ENCODE assay signal across 1 cellular context in genomic region chr6:27296106-27296783, GRCh38.
A peak's percentile ranks its signal among the peaks of the same experiment; 100 is the strongest.
TF ChIP-seq lines count a peak whose summit lies in the region.

No MANE protein-coding gene starts in this region.

TF ChIP-seq in K562, 482 proteins besides CTCF, POLR2A, EP300 and RAD21 (continues in another document):
- TF ChIP-seq RUNX1 (IDR thresholded peaks at IDR 0.05; ENCODE audit: low read depth) (no peak), TFAP4 (CRISPR knock-in tag; IDR thresholded peaks at IDR 0.05; ENCODE audit: borderline replicate concordance) (peak; percentile 20; the same call in 1 of the 2 replicates), FOXK2 (conservative IDR thresholded peaks at IDR 0.05 in 1 of 2, IDR thresholded peaks at IDR 0.05 in 1 of 2; ENCODE audit: low read depth in 2 of 2) (peak; percentile 67 to 83; a peak in 3 of 4 replicates), MNT (conservative IDR thresholded peaks at IDR 0.05) (peak in 1 of 2 experiments; percentile 53; a peak in 2 of 4 replicates), USF1 (CRISPR knock-in tag; IDR thresholded peaks at IDR 0.05) (peak; percentile 39; the same call in 1 of the 2 replicates), FUS (optimal IDR thresholded peaks at IDR 0.05; ENCODE audit: low read depth, low read length) (no peak), FOXA3 (CRISPR knock-in tag; conservative IDR thresholded peaks at IDR 0.05 in 1 of 2, IDR thresholded peaks at IDR 0.05 in 1 of 2) (peak in 1 of 2 experiments; percentile 81; a peak in 2 of 4 replicates), FOXP1 (CRISPR knock-in tag; IDR thresholded peaks at IDR 0.05) (no peak), KDM5B (IDR thresholded peaks at IDR 0.05; ENCODE audit: insufficient replicate concordance, low read depth, low read length) (peak; percentile 40), MEIS2 (IDR thresholded peaks at IDR 0.05; ENCODE audit: partially characterized antibody) (peak; percentile 85), TBP (optimal IDR thresholded peaks at IDR 0.05; ENCODE audit: low read depth, low read length) (no peak), KLF13 (tag; IDR thresholded peaks at IDR 0.05; ENCODE audit: borderline replicate concordance, low read depth) (0 out of 2 replicates have a peak, but pooled peaks have one; percentile 19), PBX2 (CRISPR knock-in tag; IDR thresholded peaks at IDR 0.05; ENCODE audit: low read depth) (no peak), PBX2 (tag; conservative IDR thresholded peaks at IDR 0.05; ENCODE audit: low read depth) (peak; percentile 65), RBFOX2 (IDR thresholded peaks at IDR 0.05; ENCODE audit: low read depth, low read length) (0 out of 2 replicates have a peak, but pooled peaks have one; percentile 22), CHAMP1 (IDR thresholded peaks at IDR 0.05) (no peak), NONO (IDR thresholded peaks at IDR 0.05; ENCODE audit: low read depth in 2 of 2, low read length in 1 of 2) (no peak), EZH2 (IDR thresholded peaks at IDR 0.05; ENCODE audit: borderline replicate concordance, low read depth, low read length) (no peak), ARID3B (CRISPR knock-in tag; IDR thresholded peaks at IDR 0.05; ENCODE audit: borderline replicate concordance) (0 out of 2 replicates have a peak, but pooled peaks have one; percentile 7), GATA2 (CRISPR knock-in tag; IDR thresholded peaks at IDR 0.05) (peak; percentile 21; the same call in 1 of the 2 replicates), SMARCA4 (IDR thresholded peaks at IDR 0.05) (peak; percentile 31), RFX1 (IDR thresholded peaks at IDR 0.05) (0 out of 2 replicates have a peak, but pooled peaks have one; percentile 21), SMARCE1 (IDR thresholded peaks at IDR 0.05) (peak; percentile 41; the same call in 1 of the 2 replicates), CHD1 (IDR thresholded peaks at IDR 0.05; ENCODE audit: low read length) (peak; percentile 13), EP400 (IDR thresholded peaks at IDR 0.05) (0 out of 2 replicates have a peak, but pooled peaks have one; percentile 29), CXXC5 (CRISPR knock-in tag; IDR thresholded peaks at IDR 0.05) (peak; percentile 31; the same call in 1 of the 2 replicates), HCFC1 (IDR thresholded peaks at IDR 0.05; ENCODE audit: low read depth, low read length) (0 out of 2 replicates have a peak, but pooled peaks have one; percentile 6), RB1 (IDR thresholded peaks at IDR 0.05; ENCODE audit: low read depth) (no peak), TEAD2 (tag; IDR thresholded peaks at IDR 0.05) (0 out of 2 replicates have a peak, but pooled peaks have one; percentile 4), KAT7 (CRISPR knock-in tag; IDR thresholded peaks at IDR 0.05; ENCODE audit: borderline replicate concordance) (0 out of 2 replicates have a peak, but pooled peaks have one; percentile 46), TAF9B (IDR thresholded peaks at IDR 0.05; ENCODE audit: partially characterized antibody) (peak; percentile 39), ID3 (CRISPR knock-in tag; IDR thresholded peaks at IDR 0.05) (no peak), ID3 (tag; IDR thresholded peaks at IDR 0.05) (no peak), ZNF589 (CRISPR knock-in tag; IDR thresholded peaks at IDR 0.05; ENCODE audit: low read depth) (no peak), ZNF740 (CRISPR knock-in tag; IDR thresholded peaks at IDR 0.05) (no peak), ZNF740 (tag; IDR thresholded peaks at IDR 0.05) (no peak), ZNF780A (CRISPR knock-in tag; IDR thresholded peaks at IDR 0.05) (no peak)
- TF ChIP-seq, protein P1, sequence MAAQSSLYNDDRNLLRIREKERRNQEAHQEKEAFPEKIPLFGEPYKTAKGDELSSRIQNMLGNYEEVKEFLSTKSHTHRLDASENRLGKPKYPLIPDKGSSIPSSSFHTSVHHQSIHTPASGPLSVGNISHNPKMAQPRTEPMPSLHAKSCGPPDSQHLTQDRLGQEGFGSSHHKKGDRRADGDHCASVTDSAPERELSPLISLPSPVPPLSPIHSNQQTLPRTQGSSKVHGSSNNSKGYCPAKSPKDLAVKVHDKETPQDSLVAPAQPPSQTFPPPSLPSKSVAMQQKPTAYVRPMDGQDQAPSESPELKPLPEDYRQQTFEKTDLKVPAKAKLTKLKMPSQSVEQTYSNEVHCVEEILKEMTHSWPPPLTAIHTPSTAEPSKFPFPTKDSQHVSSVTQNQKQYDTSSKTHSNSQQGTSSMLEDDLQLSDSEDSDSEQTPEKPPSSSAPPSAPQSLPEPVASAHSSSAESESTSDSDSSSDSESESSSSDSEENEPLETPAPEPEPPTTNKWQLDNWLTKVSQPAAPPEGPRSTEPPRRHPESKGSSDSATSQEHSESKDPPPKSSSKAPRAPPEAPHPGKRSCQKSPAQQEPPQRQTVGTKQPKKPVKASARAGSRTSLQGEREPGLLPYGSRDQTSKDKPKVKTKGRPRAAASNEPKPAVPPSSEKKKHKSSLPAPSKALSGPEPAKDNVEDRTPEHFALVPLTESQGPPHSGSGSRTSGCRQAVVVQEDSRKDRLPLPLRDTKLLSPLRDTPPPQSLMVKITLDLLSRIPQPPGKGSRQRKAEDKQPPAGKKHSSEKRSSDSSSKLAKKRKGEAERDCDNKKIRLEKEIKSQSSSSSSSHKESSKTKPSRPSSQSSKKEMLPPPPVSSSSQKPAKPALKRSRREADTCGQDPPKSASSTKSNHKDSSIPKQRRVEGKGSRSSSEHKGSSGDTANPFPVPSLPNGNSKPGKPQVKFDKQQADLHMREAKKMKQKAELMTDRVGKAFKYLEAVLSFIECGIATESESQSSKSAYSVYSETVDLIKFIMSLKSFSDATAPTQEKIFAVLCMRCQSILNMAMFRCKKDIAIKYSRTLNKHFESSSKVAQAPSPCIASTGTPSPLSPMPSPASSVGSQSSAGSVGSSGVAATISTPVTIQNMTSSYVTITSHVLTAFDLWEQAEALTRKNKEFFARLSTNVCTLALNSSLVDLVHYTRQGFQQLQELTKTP (IDR thresholded peaks at IDR 0.05; ENCODE audit: low read depth in 1 of 2, partially characterized antibody in 2 of 2) = peak in 1 of 2 experiments; percentile 58
- TF ChIP-seq, protein P2, sequence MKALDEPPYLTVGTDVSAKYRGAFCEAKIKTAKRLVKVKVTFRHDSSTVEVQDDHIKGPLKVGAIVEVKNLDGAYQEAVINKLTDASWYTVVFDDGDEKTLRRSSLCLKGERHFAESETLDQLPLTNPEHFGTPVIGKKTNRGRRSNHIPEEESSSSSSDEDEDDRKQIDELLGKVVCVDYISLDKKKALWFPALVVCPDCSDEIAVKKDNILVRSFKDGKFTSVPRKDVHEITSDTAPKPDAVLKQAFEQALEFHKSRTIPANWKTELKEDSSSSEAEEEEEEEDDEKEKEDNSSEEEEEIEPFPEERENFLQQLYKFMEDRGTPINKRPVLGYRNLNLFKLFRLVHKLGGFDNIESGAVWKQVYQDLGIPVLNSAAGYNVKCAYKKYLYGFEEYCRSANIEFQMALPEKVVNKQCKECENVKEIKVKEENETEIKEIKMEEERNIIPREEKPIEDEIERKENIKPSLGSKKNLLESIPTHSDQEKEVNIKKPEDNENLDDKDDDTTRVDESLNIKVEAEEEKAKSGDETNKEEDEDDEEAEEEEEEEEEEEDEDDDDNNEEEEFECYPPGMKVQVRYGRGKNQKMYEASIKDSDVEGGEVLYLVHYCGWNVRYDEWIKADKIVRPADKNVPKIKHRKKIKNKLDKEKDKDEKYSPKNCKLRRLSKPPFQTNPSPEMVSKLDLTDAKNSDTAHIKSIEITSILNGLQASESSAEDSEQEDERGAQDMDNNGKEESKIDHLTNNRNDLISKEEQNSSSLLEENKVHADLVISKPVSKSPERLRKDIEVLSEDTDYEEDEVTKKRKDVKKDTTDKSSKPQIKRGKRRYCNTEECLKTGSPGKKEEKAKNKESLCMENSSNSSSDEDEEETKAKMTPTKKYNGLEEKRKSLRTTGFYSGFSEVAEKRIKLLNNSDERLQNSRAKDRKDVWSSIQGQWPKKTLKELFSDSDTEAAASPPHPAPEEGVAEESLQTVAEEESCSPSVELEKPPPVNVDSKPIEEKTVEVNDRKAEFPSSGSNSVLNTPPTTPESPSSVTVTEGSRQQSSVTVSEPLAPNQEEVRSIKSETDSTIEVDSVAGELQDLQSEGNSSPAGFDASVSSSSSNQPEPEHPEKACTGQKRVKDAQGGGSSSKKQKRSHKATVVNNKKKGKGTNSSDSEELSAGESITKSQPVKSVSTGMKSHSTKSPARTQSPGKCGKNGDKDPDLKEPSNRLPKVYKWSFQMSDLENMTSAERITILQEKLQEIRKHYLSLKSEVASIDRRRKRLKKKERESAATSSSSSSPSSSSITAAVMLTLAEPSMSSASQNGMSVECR (CRISPR knock-in tag; IDR thresholded peaks at IDR 0.05) = peak; percentile 40; the same call in 1 of the 2 replicates
